Comparison of ENCODE assay signal across 14 cellular contexts in genomic region chr1:95778217-95778616, GRCh38.
DNase-seq lines count a peak whose midpoint lies in the region; ATAC-seq and TF ChIP-seq lines count a peak whose summit lies in the region.
"Had no signal": no experiment of that assay in that cellular context is flagged by ENCODE, and none has a peak within 500 bp of the region (broad histone marks: within the 10 kb centered on the region; RNA-seq: fewer than 3 reads in every experiment).

No MANE protein-coding gene starts in this region.

- H3K27ac ChIP-seq in left ventricle myocardium inferior (replicated peaks), result no peak overlapping the region
- H3K27ac ChIP-seq: A549, KMS-11 had no signal

- TF ChIP-seq CTCF in GM12865 (IDR thresholded peaks at IDR 0.05; ENCODE audit: insufficient read depth, low read depth, low read length, missing control alignments) (no peak), left ventricle myocardium inferior (IDR thresholded peaks at IDR 0.05; ENCODE audit: borderline replicate concordance) (no peak)

- ATAC-seq in GM21390 (IDR thresholded peaks at IDR 0.05; ENCODE audit: unreplicated experiment) (peak; percentile 39), HG03432 (IDR thresholded peaks at IDR 0.05; ENCODE audit: unreplicated experiment) (peak; percentile 81)
- ATAC-seq: A549 had no signal

- H3K4me3 ChIP-seq in GM12865 (ENCODE audit: low read depth, low read length) (no peak overlapping the region), left ventricle myocardium inferior (no peak overlapping the region)
- H3K4me3 ChIP-seq: A549 had no signal

- no peaks in the 10 kb centered on the region for H3K36me3 ChIP-seq in left ventricle myocardium inferior

- no peaks in the 10 kb centered on the region for H3K4me1 ChIP-seq in left ventricle myocardium inferior
- H3K4me1 ChIP-seq: A549, Caco-2 had no signal

- H3K27me3 ChIP-seq in left ventricle myocardium inferior (ENCODE audit: low read depth), result no peaks in the 10 kb centered on the region

- DNase-seq in GM12865 (ENCODE audit: low read depth) (peak; percentile 29), SW480 (ENCODE audit: low spot score) (peak; percentile 22), SW 1271 (lab: John Stamatoyannopoulos, UW) (no peak), C1 segment of cervical spinal cord (lab: John Stamatoyannopoulos, UW) (no peak), left ventricle myocardium inferior (no peak)
- DNase-seq: Caco-2; CD8-positive, alpha-beta memory T cell; DMS53; GOT3; H9 had no signal

- H3K9me3 ChIP-seq in left ventricle myocardium inferior (replicated peaks), result no peaks in the 10 kb centered on the region
- H3K9me3 ChIP-seq: A549, Caco-2 had no signal

- intact Hi-C loops in left ventricle myocardium inferior (cut with micrococcal nuclease), result no loop called here

Comparison
In these comparisons a context has a peak if more than half of its experiments do, and no peak if none do; other contexts are left out.
1. DNase-seq: peak in GM12865 (single experiment) and SW480 (single experiment); none in SW 1271 (0 of 2), C1 segment of cervical spinal cord (0 of 14) and left ventricle myocardium inferior (single experiment).